Comparison of ENCODE assay signal across 1 cellular context in genomic region chr10:102119417-102120141, GRCh38.
TF ChIP-seq lines count a peak whose summit lies in the region.

No MANE protein-coding gene starts in this region.

TF ChIP-seq in K562, 482 proteins besides CTCF, POLR2A, EP300 and RAD21 (continued from another document):
- TF ChIP-seq JUND (IDR thresholded peaks at IDR 0.05; ENCODE audit: borderline replicate concordance, low read depth, low read length) (no peak), JUND (tag; IDR thresholded peaks at IDR 0.05; ENCODE audit: borderline replicate concordance, low read depth, low read length) (0 out of 3 replicates have a peak, but pooled peaks have one; percentile 8), ZKSCAN1 (IDR thresholded peaks at IDR 0.05; ENCODE audit: low read depth, low read length) (no peak), ZNF551 (CRISPR knock-in tag; IDR thresholded peaks at IDR 0.05) (no peak), KLF16 (IDR thresholded peaks at IDR 0.05) (no peak), FOXK1 (CRISPR knock-in tag; IDR thresholded peaks at IDR 0.05; ENCODE audit: borderline replicate concordance) (no peak), SRSF1 (IDR thresholded peaks at IDR 0.05; ENCODE audit: low read depth, low read length) (no peak), PRDM10 (IDR thresholded peaks at IDR 0.05; ENCODE audit: partially characterized antibody) (peak; percentile 92), SNIP1 (IDR thresholded peaks at IDR 0.05; ENCODE audit: low read depth) (no peak), TAF1 (IDR thresholded peaks at IDR 0.05; ENCODE audit: control insufficient read depth, extremely low read depth, insufficient read depth, low read length, severe bottlenecking) (peak; percentile 18), E2F3 (CRISPR knock-in tag; IDR thresholded peaks at IDR 0.05) (no peak), RFX5 (IDR thresholded peaks at IDR 0.05; ENCODE audit: low read depth, low read length) (no peak), RBM15 (IDR thresholded peaks at IDR 0.05; ENCODE audit: insufficient read depth, low read length) (no peak), MBD2 (IDR thresholded peaks at IDR 0.05; ENCODE audit: borderline replicate concordance, low read depth) (0 out of 2 replicates have a peak, but pooled peaks have one; percentile 26), ZBTB1 (CRISPR knock-in tag; IDR thresholded peaks at IDR 0.05; ENCODE audit: borderline replicate concordance, low read depth) (no peak), ZKSCAN8 (CRISPR knock-in tag; IDR thresholded peaks at IDR 0.05) (no peak), GATA2 (CRISPR knock-in tag; IDR thresholded peaks at IDR 0.05) (no peak), CBFA2T2 (conservative IDR thresholded peaks at IDR 0.05) (no peak), ARNT (IDR thresholded peaks at IDR 0.05) (no peak), JUNB (CRISPR knock-in tag; conservative IDR thresholded peaks at IDR 0.05) (no peak), MTA1 (IDR thresholded peaks at IDR 0.05; ENCODE audit: borderline replicate concordance) (no peak), LCOR (CRISPR knock-in tag; IDR thresholded peaks at IDR 0.05) (0 out of 2 replicates have a peak, but pooled peaks have one; percentile 38), ZNF707 (CRISPR knock-in tag; conservative IDR thresholded peaks at IDR 0.05) (no peak), NR2C2 (CRISPR knock-in tag; IDR thresholded peaks at IDR 0.05) (no peak), NR2C2 (tag; IDR thresholded peaks at IDR 0.05) (no peak), MEF2D (tag; conservative IDR thresholded peaks at IDR 0.05; ENCODE audit: low read depth) (no peak), KHSRP (IDR thresholded peaks at IDR 0.05) (no peak), CAMTA2 (CRISPR knock-in tag; conservative IDR thresholded peaks at IDR 0.05) (no peak), ZNF282 (CRISPR knock-in tag; IDR thresholded peaks at IDR 0.05) (no peak), SP1 (CRISPR knock-in tag; IDR thresholded peaks at IDR 0.05) (no peak), KDM4B (IDR thresholded peaks at IDR 0.05; ENCODE audit: borderline replicate concordance in 2 of 2, low read depth in 1 of 2) (peak in 1 of 2 experiments; percentile 73; a peak in 1 of 4 replicates), ZNF224 (CRISPR knock-in tag; IDR thresholded peaks at IDR 0.05) (no peak), ESRRB (CRISPR knock-in tag; IDR thresholded peaks at IDR 0.05; ENCODE audit: borderline replicate concordance) (no peak), DMBX1 (CRISPR knock-in tag; IDR thresholded peaks at IDR 0.05; ENCODE audit: borderline replicate concordance) (no peak), TAF9B (IDR thresholded peaks at IDR 0.05; ENCODE audit: partially characterized antibody) (no peak), GTF2E2 (tag; IDR thresholded peaks at IDR 0.05) (no peak), KDM5B (IDR thresholded peaks at IDR 0.05; ENCODE audit: insufficient replicate concordance, low read depth, low read length) (no peak), ZNF12 (CRISPR knock-in tag; IDR thresholded peaks at IDR 0.05) (no peak), RNF219 (CRISPR knock-in tag; IDR thresholded peaks at IDR 0.05) (no peak), ZNF780A (CRISPR knock-in tag; IDR thresholded peaks at IDR 0.05) (no peak), CCNT2 (IDR thresholded peaks at IDR 0.05; ENCODE audit: borderline replicate concordance, extremely low read depth, insufficient read length, low read depth, low read length) (no peak), KAT2B (IDR thresholded peaks at IDR 0.05; ENCODE audit: low read depth, low read length) (no peak), ZNF239 (CRISPR knock-in tag; IDR thresholded peaks at IDR 0.05) (no peak), ZNF764 (CRISPR knock-in tag; IDR thresholded peaks at IDR 0.05; ENCODE audit: low read depth) (no peak), ZNF316 (IDR thresholded peaks at IDR 0.05) (no peak), TCF7 (IDR thresholded peaks at IDR 0.05; ENCODE audit: borderline replicate concordance) (no peak)
- TF ChIP-seq, protein P1, sequence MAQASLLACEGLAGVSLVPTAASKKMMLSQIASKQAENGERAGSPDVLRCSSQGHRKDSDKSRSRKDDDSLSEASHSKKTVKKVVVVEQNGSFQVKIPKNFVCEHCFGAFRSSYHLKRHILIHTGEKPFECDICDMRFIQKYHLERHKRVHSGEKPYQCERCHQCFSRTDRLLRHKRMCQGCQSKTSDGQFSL (CRISPR knock-in tag; IDR thresholded peaks at IDR 0.05), result peak; percentile 92
- TF ChIP-seq, protein P1 (tag; IDR thresholded peaks at IDR 0.05), result peak in 1 of 2 experiments; percentile 91; a peak in 2 of 4 replicates
- TF ChIP-seq, protein P2, sequence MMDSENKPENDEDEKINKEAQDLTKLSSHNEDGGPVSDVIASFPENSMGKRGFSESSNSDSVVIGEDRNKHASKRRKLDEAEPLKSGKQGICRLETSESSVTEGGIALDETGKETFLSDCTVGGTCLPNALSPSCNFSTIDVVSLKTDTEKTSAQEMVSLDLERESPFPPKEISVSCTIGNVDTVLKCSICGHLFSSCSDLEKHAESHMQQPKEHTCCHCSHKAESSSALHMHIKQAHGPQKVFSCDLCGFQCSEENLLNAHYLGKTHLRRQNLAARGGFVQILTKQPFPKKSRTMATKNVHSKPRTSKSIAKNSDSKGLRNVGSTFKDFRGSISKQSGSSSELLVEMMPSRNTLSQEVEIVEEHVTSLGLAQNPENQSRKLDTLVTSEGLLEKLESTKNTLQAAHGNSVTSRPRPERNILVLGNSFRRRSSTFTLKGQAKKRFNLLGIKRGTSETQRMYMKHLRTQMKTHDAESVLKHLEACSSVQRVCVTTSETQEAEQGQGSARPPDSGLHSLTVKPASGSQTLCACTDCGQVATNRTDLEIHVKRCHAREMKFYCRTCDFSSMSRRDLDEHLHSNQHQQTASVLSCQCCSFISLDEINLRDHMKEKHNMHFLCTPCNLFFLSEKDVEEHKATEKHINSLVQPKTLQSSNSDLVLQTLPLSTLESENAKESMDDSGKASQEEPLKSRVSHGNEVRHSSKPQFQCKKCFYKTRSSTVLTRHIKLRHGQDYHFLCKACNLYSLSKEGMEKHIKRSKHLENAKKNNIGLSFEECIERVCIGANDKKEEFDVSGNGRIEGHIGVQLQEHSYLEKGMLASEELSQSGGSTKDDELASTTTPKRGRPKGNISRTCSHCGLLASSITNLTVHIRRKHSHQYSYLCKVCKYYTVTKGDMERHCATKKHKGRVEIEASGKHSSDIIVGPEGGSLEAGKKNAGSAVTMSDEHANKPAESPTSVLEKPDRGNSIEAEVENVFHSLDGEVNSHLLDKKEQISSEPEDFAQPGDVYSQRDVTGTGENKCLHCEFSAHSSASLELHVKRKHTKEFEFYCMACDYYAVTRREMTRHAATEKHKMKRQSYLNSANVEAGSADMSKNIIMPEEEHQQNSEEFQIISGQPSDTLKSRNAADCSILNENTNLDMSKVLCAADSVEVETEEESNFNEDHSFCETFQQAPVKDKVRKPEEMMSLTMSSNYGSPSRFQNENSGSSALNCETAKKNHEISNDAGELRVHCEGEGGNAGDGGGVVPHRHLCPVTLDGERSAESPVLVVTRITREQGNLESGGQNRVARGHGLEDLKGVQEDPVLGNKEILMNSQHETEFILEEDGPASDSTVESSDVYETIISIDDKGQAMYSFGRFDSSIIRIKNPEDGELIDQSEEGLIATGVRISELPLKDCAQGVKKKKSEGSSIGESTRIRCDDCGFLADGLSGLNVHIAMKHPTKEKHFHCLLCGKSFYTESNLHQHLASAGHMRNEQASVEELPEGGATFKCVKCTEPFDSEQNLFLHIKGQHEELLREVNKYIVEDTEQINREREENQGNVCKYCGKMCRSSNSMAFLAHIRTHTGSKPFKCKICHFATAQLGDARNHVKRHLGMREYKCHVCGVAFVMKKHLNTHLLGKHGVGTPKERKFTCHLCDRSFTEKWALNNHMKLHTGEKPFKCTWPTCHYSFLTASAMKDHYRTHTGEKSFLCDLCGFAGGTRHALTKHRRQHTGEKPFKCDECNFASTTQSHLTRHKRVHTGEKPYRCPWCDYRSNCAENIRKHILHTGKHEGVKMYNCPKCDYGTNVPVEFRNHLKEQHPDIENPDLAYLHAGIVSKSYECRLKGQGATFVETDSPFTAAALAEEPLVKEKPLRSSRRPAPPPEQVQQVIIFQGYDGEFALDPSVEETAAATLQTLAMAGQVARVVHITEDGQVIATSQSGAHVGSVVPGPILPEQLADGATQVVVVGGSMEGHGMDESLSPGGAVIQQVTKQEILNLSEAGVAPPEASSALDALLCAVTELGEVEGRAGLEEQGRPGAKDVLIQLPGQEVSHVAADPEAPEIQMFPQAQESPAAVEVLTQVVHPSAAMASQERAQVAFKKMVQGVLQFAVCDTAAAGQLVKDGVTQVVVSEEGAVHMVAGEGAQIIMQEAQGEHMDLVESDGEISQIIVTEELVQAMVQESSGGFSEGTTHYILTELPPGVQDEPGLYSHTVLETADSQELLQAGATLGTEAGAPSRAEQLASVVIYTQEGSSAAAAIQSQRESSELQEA (IDR thresholded peaks at IDR 0.05; ENCODE audit: low read depth), result no peak
- TF ChIP-seq, protein P3, sequence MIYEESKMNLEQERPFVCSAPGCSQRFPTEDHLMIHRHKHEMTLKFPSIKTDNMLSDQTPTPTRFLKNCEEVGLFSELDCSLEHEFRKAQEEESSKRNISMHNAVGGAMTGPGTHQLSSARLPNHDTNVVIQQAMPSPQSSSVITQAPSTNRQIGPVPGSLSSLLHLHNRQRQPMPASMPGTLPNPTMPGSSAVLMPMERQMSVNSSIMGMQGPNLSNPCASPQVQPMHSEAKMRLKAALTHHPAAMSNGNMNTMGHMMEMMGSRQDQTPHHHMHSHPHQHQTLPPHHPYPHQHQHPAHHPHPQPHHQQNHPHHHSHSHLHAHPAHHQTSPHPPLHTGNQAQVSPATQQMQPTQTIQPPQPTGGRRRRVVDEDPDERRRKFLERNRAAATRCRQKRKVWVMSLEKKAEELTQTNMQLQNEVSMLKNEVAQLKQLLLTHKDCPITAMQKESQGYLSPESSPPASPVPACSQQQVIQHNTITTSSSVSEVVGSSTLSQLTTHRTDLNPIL (CRISPR knock-in tag; IDR thresholded peaks at IDR 0.05), result no peak
- TF ChIP-seq, protein P4, sequence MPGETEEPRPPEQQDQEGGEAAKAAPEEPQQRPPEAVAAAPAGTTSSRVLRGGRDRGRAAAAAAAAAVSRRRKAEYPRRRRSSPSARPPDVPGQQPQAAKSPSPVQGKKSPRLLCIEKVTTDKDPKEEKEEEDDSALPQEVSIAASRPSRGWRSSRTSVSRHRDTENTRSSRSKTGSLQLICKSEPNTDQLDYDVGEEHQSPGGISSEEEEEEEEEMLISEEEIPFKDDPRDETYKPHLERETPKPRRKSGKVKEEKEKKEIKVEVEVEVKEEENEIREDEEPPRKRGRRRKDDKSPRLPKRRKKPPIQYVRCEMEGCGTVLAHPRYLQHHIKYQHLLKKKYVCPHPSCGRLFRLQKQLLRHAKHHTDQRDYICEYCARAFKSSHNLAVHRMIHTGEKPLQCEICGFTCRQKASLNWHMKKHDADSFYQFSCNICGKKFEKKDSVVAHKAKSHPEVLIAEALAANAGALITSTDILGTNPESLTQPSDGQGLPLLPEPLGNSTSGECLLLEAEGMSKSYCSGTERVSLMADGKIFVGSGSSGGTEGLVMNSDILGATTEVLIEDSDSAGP (CRISPR knock-in tag; IDR thresholded peaks at IDR 0.05), result no peak
- TF ChIP-seq, protein P5, sequence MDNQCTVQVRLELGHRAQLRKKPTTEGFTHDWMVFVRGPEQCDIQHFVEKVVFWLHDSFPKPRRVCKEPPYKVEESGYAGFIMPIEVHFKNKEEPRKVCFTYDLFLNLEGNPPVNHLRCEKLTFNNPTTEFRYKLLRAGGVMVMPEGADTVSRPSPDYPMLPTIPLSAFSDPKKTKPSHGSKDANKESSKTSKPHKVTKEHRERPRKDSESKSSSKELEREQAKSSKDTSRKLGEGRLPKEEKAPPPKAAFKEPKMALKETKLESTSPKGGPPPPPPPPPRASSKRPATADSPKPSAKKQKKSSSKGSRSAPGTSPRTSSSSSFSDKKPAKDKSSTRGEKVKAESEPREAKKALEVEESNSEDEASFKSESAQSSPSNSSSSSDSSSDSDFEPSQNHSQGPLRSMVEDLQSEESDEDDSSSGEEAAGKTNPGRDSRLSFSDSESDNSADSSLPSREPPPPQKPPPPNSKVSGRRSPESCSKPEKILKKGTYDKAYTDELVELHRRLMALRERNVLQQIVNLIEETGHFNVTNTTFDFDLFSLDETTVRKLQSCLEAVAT (IDR thresholded peaks at IDR 0.05), result no peak
